In genomic region chr1:197776348-197777082, GRCh38 we compare ENCODE assay signal across 8 cellular contexts. TPM values are rescaled to one million over a fixed set of nuclear protein-coding genes. Genes with fewer than 3 reads are reported as not detected.
DNase-seq lines count a peak whose midpoint lies in the region; ATAC-seq, FAIRE-seq and TF ChIP-seq lines count a peak whose summit lies in the region.

No MANE protein-coding gene starts in this region.

- no peaks in the 10 kb centered on the region for H3K36me3 Mint-ChIP-seq in endodermal cell (ENCODE audit: low read depth)

- 92% methylated on average over 3 of the region's 3 CpGs for WGBS in endodermal cell (ENCODE audit: insufficient coverage in 1 of 2, insufficient read length in 1 of 2), 2 experiments

- peaks cover 4% of the 10 kb centered on the region for H3K9me3 Mint-ChIP-seq in endodermal cell

- H3K9ac ChIP-seq in endodermal cell (ENCODE audit: extremely low read depth, low read length, poor library complexity, severe bottlenecking) = no peak overlapping the region

- H3K27me3 Mint-ChIP-seq in endodermal cell (ENCODE audit: insufficient read depth) = no peaks in the 10 kb centered on the region

- peaks cover 3% of the 10 kb centered on the region for H3K4me1 ChIP-seq in endodermal cell (ENCODE audit: control insufficient read depth, insufficient read depth, low read length)

- no peak overlapping the region for H3K27ac ChIP-seq in endodermal cell (ENCODE audit: low read depth, low read length)

- H3K4me3 Mint-ChIP-seq in endodermal cell = no peak overlapping the region

- peak; percentile 80 for DNase-seq in RCC 7860 (ENCODE audit: low spot score)
- DNase-seq in cardiac fibroblast (ENCODE audit: low read depth in 2 of 2) = peak; percentile 33 to 86
- DNase-seq in omental fat pad (ENCODE audit: low spot score) = no peak
- DNase-seq in NCI-H2171 (lab: John Stamatoyannopoulos, UW) = no peak
- no peak for DNase-seq in DMS114 treated with DMSO at 0.1 percent for 48 hours (lab: John Stamatoyannopoulos, UW; ENCODE audit: unreplicated experiment)
- DNase-seq in endodermal cell = no peak

- FAIRE-seq in RCC 7860 (lab: Jason Lieb, UNC) = peak; percentile 84

- H3K36me3 ChIP-seq in endodermal cell (ENCODE audit: control insufficient read depth, insufficient read depth, low read length) = no peaks in the 10 kb centered on the region

- H3K4me1 Mint-ChIP-seq in endodermal cell = peaks cover 25% of the 10 kb centered on the region

- H3K9me3 ChIP-seq in endodermal cell (ENCODE audit: control insufficient read depth, low read length) = peaks cover 4% of the 10 kb centered on the region

- ATAC-seq in GM18502 (IDR thresholded peaks at IDR 0.05; ENCODE audit: poor library complexity, unreplicated experiment) (peak; percentile 30), HG02798 (IDR thresholded peaks at IDR 0.05; ENCODE audit: poor library complexity, unreplicated experiment) (peak; percentile 26), omental fat pad (ENCODE audit: low FRiP score) (peak; percentile 65)

- TF ChIP-seq CTCF in cardiac fibroblast (IDR thresholded peaks at IDR 0.05; ENCODE audit: low read depth, low read length) (no peak), omental fat pad (IDR thresholded peaks at IDR 0.05) (no peak), endodermal cell (conservative IDR thresholded peaks at IDR 0.05) (no peak)

- no peak overlapping the region for H3K27ac Mint-ChIP-seq in endodermal cell

- no peaks in the 10 kb centered on the region for H3K27me3 ChIP-seq in endodermal cell (ENCODE audit: control insufficient read depth, insufficient read depth, low read length, poor library complexity, severe bottlenecking)

- no peak overlapping the region for H3K4me3 ChIP-seq in cardiac fibroblast (replicated peaks in 1 of 2; ENCODE audit: low read depth in 2 of 2, low read length in 2 of 2)
- H3K4me3 ChIP-seq in endodermal cell (ENCODE audit: low read length) = no peak overlapping the region

RNA-seq across cellular contexts. Expression of gene DENND1B, which starts 1.2 kb away (rescaled TPM):
- total RNA-seq in omental fat pad (10 to 100 TPM in 2 of 4 donors, 1 to 10 TPM in 2; 8.3 to 16.6 (median 11.1) TPM), endodermal cell (10 to 100 TPM in 1 of 2 donors, 1 to 10 TPM in 1; 9.4 to 11.9 TPM)
- 6.9 TPM for polyA plus RNA-seq in endodermal cell (2013, experiment 1 of 2)
- polyA plus RNA-seq in endodermal cell (2013, experiment 2 of 2) = 9.0 TPM

Comparison
In these comparisons a context has a peak if more than half of its experiments do, and no peak if none do; other contexts are left out.
1. DNase-seq: peak in RCC 7860 (single experiment) and cardiac fibroblast (2 of 2); none in omental fat pad (single experiment), NCI-H2171 (single experiment), DMS114 treated with DMSO at 0.1 percent for 48 hours (single experiment) and endodermal cell (single experiment).
2. Peak in every context shown above with its lines, with median percentiles within 50 percentile points of each other: ATAC-seq.